In genomic region chr4:76951333-76952033, GRCh38 we compare ENCODE assay signal across 8 cellular contexts. TPM values are rescaled to one million over a fixed set of nuclear protein-coding genes. Genes with fewer than 3 reads are reported as not detected.
DNase-seq lines count a peak whose midpoint lies in the region; ATAC-seq and TF ChIP-seq lines count a peak whose summit lies in the region.

No MANE protein-coding gene starts in this region.

- H3K9me3 ChIP-seq in left ventricle myocardium inferior (replicated peaks) (no peaks in the 10 kb centered on the region), vagina (no peaks in the 10 kb centered on the region)

- no peak for DNase-seq in left ventricle myocardium inferior
- no peak for DNase-seq in Right ventricle myocardium inferior (ENCODE audit: missing footprints)
- no peak for DNase-seq in brain microvascular endothelial cell
- DNase-seq in mesendoderm = no peak
- DNase-seq in vagina (ENCODE audit: extremely low spot score in 2 of 2) = no peak
- DNase-seq in NCI-H1417 treated with DMSO at 0.1 percent for 48 hours (lab: John Stamatoyannopoulos, UW) = no peak
- no peak for DNase-seq in GM19240 (ENCODE audit: insufficient read length, low spot score)

- H3K4me2 ChIP-seq in mesendoderm (ENCODE audit: low read length) = peak overlapping the region; percentile 58

- H3K27me3 ChIP-seq in left ventricle myocardium inferior (ENCODE audit: low read depth) (no peaks in the 10 kb centered on the region), brain microvascular endothelial cell (replicated peaks) (no peaks in the 10 kb centered on the region), mesendoderm (ENCODE audit: insufficient read depth, low read length, poor library complexity) (no peaks in the 10 kb centered on the region), vagina (no peaks in the 10 kb centered on the region)

- H2BK120ac ChIP-seq in mesendoderm (ENCODE audit: low read depth, low read length) = no peak overlapping the region

- peak overlapping the region; percentile 95 for H3K9ac ChIP-seq in mesendoderm (ENCODE audit: low read length)

- H3K79me1 ChIP-seq in mesendoderm (ENCODE audit: low read length) = peaks cover 27% of the 10 kb centered on the region

- ATAC-seq in Right ventricle myocardium inferior (no peak), HG03175 (IDR thresholded peaks at IDR 0.05; ENCODE audit: unreplicated experiment) (no peak)

- no CpG with 5 or more reads among the region's 9 CpGs for whole genome bisulfite sequencing in mesendoderm (ENCODE audit: extremely low coverage, insufficient coverage, low lambda C conversion rate)

- H3K27ac ChIP-seq in left ventricle myocardium inferior (replicated peaks) (peak overlapping the region; percentile 96), brain microvascular endothelial cell (peak overlapping the region; percentile 82), mesendoderm (ENCODE audit: low read depth, low read length) (peak overlapping the region; percentile 99), vagina (peak overlapping the region; percentile 85)

- H3K18ac ChIP-seq in mesendoderm (ENCODE audit: low read length) = peak overlapping the region; percentile 72

- H3K79me2 ChIP-seq in mesendoderm (ENCODE audit: control insufficient read depth, insufficient read depth, low read length) = peaks cover 68% of the 10 kb centered on the region

- H2BK5ac ChIP-seq in mesendoderm (ENCODE audit: low read length) = no peak overlapping the region

- in situ Hi-C loops in brain microvascular endothelial cell (cut with HindIII; ENCODE audit: low pct_ligation_motif_present, low sequenced_read_pairs) = loop anchor here (25.0 kb wide), 1 partner anchor 111 kb away; no protein-coding TSS in a partner anchor

- no peak overlapping the region for H3K23ac ChIP-seq in mesendoderm (ENCODE audit: low read length)

- intact Hi-C loops in left ventricle myocardium inferior (cut with micrococcal nuclease) (no loop called here), Right ventricle myocardium inferior (cut with DNase I) (loop anchor here (5.0 kb wide), 1 partner anchor 36 kb away; no protein-coding TSS in a partner anchor), vagina (cut with DNase I) (no loop called here)

- peak overlapping the region; percentile 95 for H3K4me3 ChIP-seq in left ventricle myocardium inferior
- H3K4me3 ChIP-seq in brain microvascular endothelial cell (ENCODE audit: low read depth, low read length) = peak overlapping the region; percentile 93
- peak overlapping the region; percentile 88 for H3K4me3 ChIP-seq in mesendoderm (ENCODE audit: low read length)
- peak overlapping the region; percentile 73 to 76 for H3K4me3 ChIP-seq in vagina

- no peak overlapping the region for H3K4ac ChIP-seq in mesendoderm (ENCODE audit: low read depth, low read length)

- H2AK5ac ChIP-seq in mesendoderm (ENCODE audit: low read length) = no peak overlapping the region

- peaks cover 74% of the 10 kb centered on the region for H3K4me1 ChIP-seq in left ventricle myocardium inferior
- peaks cover 11% of the 10 kb centered on the region for H3K4me1 ChIP-seq in mesendoderm (ENCODE audit: control insufficient read depth, low read depth, low read length)
- peaks cover 38% of the 10 kb centered on the region for H3K4me1 ChIP-seq in vagina

- no peak for TF ChIP-seq POLR2A in vagina (IDR thresholded peaks at IDR 0.05)

- H3K56ac ChIP-seq in mesendoderm (ENCODE audit: low read length) = peak overlapping the region; percentile 97

- no peak for TF ChIP-seq CTCF in left ventricle myocardium inferior (IDR thresholded peaks at IDR 0.05; ENCODE audit: borderline replicate concordance)
- TF ChIP-seq CTCF in brain microvascular endothelial cell (IDR thresholded peaks at IDR 0.05; ENCODE audit: low read depth, low read length, missing control alignments) = no peak
- no peak for TF ChIP-seq CTCF in vagina (IDR thresholded peaks at IDR 0.05)

- H4K5ac ChIP-seq in mesendoderm (ENCODE audit: low read length) = no peak overlapping the region

- H3K36me3 ChIP-seq in left ventricle myocardium inferior (no peaks in the 10 kb centered on the region), brain microvascular endothelial cell (replicated peaks) (peaks cover 5% of the 10 kb centered on the region), mesendoderm (ENCODE audit: control insufficient read depth, insufficient read depth, low read length) (no peaks in the 10 kb centered on the region), vagina (no peaks in the 10 kb centered on the region)

- no peak overlapping the region for H4K8ac ChIP-seq in mesendoderm (ENCODE audit: low read depth, low read length)

- H2BK15ac ChIP-seq in mesendoderm (replicated peaks; ENCODE audit: low read depth) = no peak overlapping the region

RNA-seq across cellular contexts. Expression of gene SEPTIN11, which starts 1.9 kb away (rescaled TPM):
- total RNA-seq in left ventricle myocardium inferior (30.1 TPM), Right ventricle myocardium inferior (32.9 TPM), vagina (111 TPM)
- 142 TPM for polyA plus RNA-seq in mesendoderm (2013, experiment 1 of 2)
- 163 TPM for polyA plus RNA-seq in mesendoderm (2013, experiment 2 of 2)

RNA-seq across cellular contexts. Expression of gene SOWAHB, which starts 53.5 kb away (rescaled TPM):
- not detected for total RNA-seq in left ventricle myocardium inferior
- total RNA-seq in Right ventricle myocardium inferior = not detected
- 0.20 TPM for polyA plus RNA-seq in mesendoderm (2013, experiment 1 of 2)
- 0.15 TPM for polyA plus RNA-seq in mesendoderm (2013, experiment 2 of 2)
- total RNA-seq in vagina = 2.7 TPM
